25 cellular contexts compared by ENCODE assay signal in genomic region chr20:53927990-53928389, GRCh38.
DNase-seq lines count a peak whose midpoint lies in the region; ATAC-seq, FAIRE-seq and TF ChIP-seq lines count a peak whose summit lies in the region.
"Had no signal": no experiment of that assay in that cellular context is flagged by ENCODE, and none has a peak within 500 bp of the region (broad histone marks: within the 10 kb centered on the region; RNA-seq: fewer than 3 reads in every experiment).

No MANE protein-coding gene starts in this region.

- peaks cover 72 to 99% (median 87%) of the 10 kb centered on the region in 10 experiments for H3K4me1 ChIP-seq in BLaER1 treated with 17β-estradiol and CSF1 and Interleukin-3, amounts not matched to agents 10 nM and 100 nM
- H3K4me1 ChIP-seq in OCI-LY1 (ENCODE audit: insufficient read depth, low read length, severe bottlenecking) (peaks cover 90% of the 10 kb centered on the region), mesenchymal stem cell (ENCODE audit: control insufficient read depth, insufficient read depth, low read depth, low read length) (peaks cover 3% of the 10 kb centered on the region), pancreas (peaks cover 0 to 9% (median 5%) of the 10 kb centered on the region in 3 donors)

- H3K27me3 Mint-ChIP-seq in T-helper 17 cell: no peaks in the 10 kb centered on the region

- peak overlapping the region; percentile 92 to 99 (median 97); a peak in 21 of 22 replicates for H3K27ac ChIP-seq in BLaER1 treated with 17β-estradiol and CSF1 and Interleukin-3, amounts not matched to agents 10 nM and 100 nM
- H3K27ac ChIP-seq in OCI-LY1 (ENCODE audit: low read depth, low read length, poor library complexity, severe bottlenecking) (peak overlapping the region; percentile 99), mesenchymal stem cell (ENCODE audit: low read length, poor library complexity, severe bottlenecking) (no peak overlapping the region), pancreas (no peak overlapping the region)
- H3K27ac ChIP-seq: SK-N-MC had no signal

- H3K4ac ChIP-seq in mesenchymal stem cell (ENCODE audit: low read depth in 1 of 2, low read length in 2 of 2): no peak overlapping the region

- peak overlapping the region in 1 of 2 experiments; percentile 54 for H3K18ac ChIP-seq in mesenchymal stem cell (ENCODE audit: low read depth in 1 of 2, low read length in 2 of 2)

- intact Hi-C loops in pancreas (cut with DNase I): loop anchor here in 1 of 3 donors (10.0 kb wide), 1 partner anchor 353 kb away; no protein-coding TSS in a partner anchor

- H3K27me3 ChIP-seq in BLaER1 treated with 17β-estradiol and CSF1 and Interleukin-3, amounts not matched to agents 10 nM and 100 nM: no peaks in the 10 kb centered on the region
- no peaks in the 10 kb centered on the region for H3K27me3 ChIP-seq in OCI-LY1 (ENCODE audit: insufficient read depth, low read length)
- no peaks in the 10 kb centered on the region for H3K27me3 ChIP-seq in mesenchymal stem cell (ENCODE audit: control insufficient read depth in 1 of 2, insufficient read depth in 1 of 2, low read length in 2 of 2)
- H3K27me3 ChIP-seq in pancreas: no peaks in the 10 kb centered on the region

- no peaks in the 10 kb centered on the region for H3K9me2 ChIP-seq in OCI-LY1 (ENCODE audit: low read depth, low read length)

- no peak for FAIRE-seq in pancreas (lab: Jason Lieb, UNC)
- FAIRE-seq: A204.1, GM12891, GM18507 had no signal

- H2BK12ac ChIP-seq in mesenchymal stem cell (ENCODE audit: low read length in 2 of 2): peak overlapping the region in 1 of 2 experiments; percentile 73

- H4K20me1 ChIP-seq in BLaER1 treated with 17β-estradiol and CSF1 and Interleukin-3, amounts not matched to agents 10 nM and 100 nM: no peaks in the 10 kb centered on the region
- H4K20me1 ChIP-seq in OCI-LY1 (ENCODE audit: insufficient read depth, low read length): no peaks in the 10 kb centered on the region

- H2AK5ac ChIP-seq in mesenchymal stem cell (ENCODE audit: low read length, severe bottlenecking): no peak overlapping the region

- WGBS in mesenchymal stem cell: 84% methylated on average over 6 of the region's 7 CpGs
- 69 to 73% methylated on average over 7 of the region's 7 CpGs for WGBS in pancreas, 2 donors

- H2BK120ac ChIP-seq in mesenchymal stem cell (ENCODE audit: low read depth, low read length): peak overlapping the region; percentile 8

- H4K8ac ChIP-seq in mesenchymal stem cell (ENCODE audit: low read length): no peak overlapping the region

- no peak overlapping the region for H3K4me3 Mint-ChIP-seq in T-helper 17 cell
- H3K4me3 Mint-ChIP-seq: CD4-positive, CD25-positive, alpha-beta regulatory T cell had no signal

- H2AFZ ChIP-seq in OCI-LY1 (ENCODE audit: low read length): no peak overlapping the region
- no peak overlapping the region for H2AFZ ChIP-seq in mesenchymal stem cell (ENCODE audit: low read depth, low read length)

- peaks cover 0 to 4% (median 0%) of the 10 kb centered on the region in 11 experiments; a peak in 1 of 22 replicates for H3K36me3 ChIP-seq in BLaER1 treated with 17β-estradiol and CSF1 and Interleukin-3, amounts not matched to agents 10 nM and 100 nM
- H3K36me3 ChIP-seq in OCI-LY1 (ENCODE audit: insufficient read depth, low read length) (peaks cover 10% of the 10 kb centered on the region; the same call in 1 of the 2 replicates), mesenchymal stem cell (ENCODE audit: control insufficient read depth in 1 of 2, insufficient read depth in 2 of 2, low read depth in 1 of 2, low read length in 2 of 2) (no peaks in the 10 kb centered on the region), pancreas (no peaks in the 10 kb centered on the region)

- H3K36me3 Mint-ChIP-seq in T-helper 17 cell (ENCODE audit: low read depth): no peaks in the 10 kb centered on the region
- H3K36me3 Mint-ChIP-seq: CD4-positive, CD25-positive, alpha-beta regulatory T cell had no signal

- peaks cover 0 to 12% (median 6%) of the 10 kb centered on the region in 11 experiments; a peak in 9 of 22 replicates for H3K9me3 ChIP-seq in BLaER1 treated with 17β-estradiol and CSF1 and Interleukin-3, amounts not matched to agents 10 nM and 100 nM (replicated peaks in 1 of 11)
- H3K9me3 ChIP-seq in OCI-LY1 (ENCODE audit: low read length) (0 out of 2 replicates have a peak, but pooled peaks cover 3% of the 10 kb centered on the region), T-helper 17 cell (ENCODE audit: control insufficient read depth, low read length, poor library complexity, severe bottlenecking) (no peaks in the 10 kb centered on the region), mesenchymal stem cell (ENCODE audit: control insufficient read depth, low read length) (no peaks in the 10 kb centered on the region), pancreas (no peaks in the 10 kb centered on the region)

- H3K79me1 ChIP-seq in mesenchymal stem cell (replicated peaks; ENCODE audit: low read length, poor library complexity, severe bottlenecking): no peaks in the 10 kb centered on the region

- H3K4me2 ChIP-seq in BLaER1 treated with 17β-estradiol and CSF1 and Interleukin-3, amounts not matched to agents 10 nM and 100 nM: peak overlapping the region; percentile 68 to 93 (median 83); a peak in 21 of 22 replicates
- peak overlapping the region; percentile 57; the same call in 1 of the 2 replicates for H3K4me2 ChIP-seq in OCI-LY1 (ENCODE audit: low read length)
- H3K4me2 ChIP-seq in mesenchymal stem cell (ENCODE audit: low read length, poor library complexity, severe bottlenecking): no peak overlapping the region

- no peak overlapping the region for H2BK15ac ChIP-seq in mesenchymal stem cell (ENCODE audit: low read depth, poor library complexity, severe bottlenecking)

- DNase-seq in T-helper 17 cell (no peak), mesenchymal stem cell (no peak), NCI-H1092 (lab: John Stamatoyannopoulos, UW) (no peak), pancreas (no peak)
- DNase-seq: CD4-positive, CD25-positive, alpha-beta regulatory T cell; DMS79; GOT3; KBM-7; MM.1S; NCI-H1048; NCI-H1436 treated with DMSO at 0.1 percent for 48 hours; NCI-H1930; NCI-H2227 treated with DMSO at 0.1 percent for 48 hours; NCI-H510A; SHP77; SW 1271 had no signal

- H3K4me3 ChIP-seq in BLaER1 treated with 17β-estradiol and CSF1 and Interleukin-3, amounts not matched to agents 10 nM and 100 nM: no peak overlapping the region
- H3K4me3 ChIP-seq in OCI-LY1 (ENCODE audit: low read depth, low read length, poor library complexity, severe bottlenecking) (no peak overlapping the region), mesenchymal stem cell (ENCODE audit: insufficient read depth in 1 of 2, low read depth in 1 of 2, low read length in 2 of 2) (no peak overlapping the region), pancreas (no peak overlapping the region)
- H3K4me3 ChIP-seq: SK-N-MC had no signal

- H2BK5ac ChIP-seq in mesenchymal stem cell (ENCODE audit: low read depth, low read length, poor library complexity, severe bottlenecking): no peak overlapping the region

- ATAC-seq in T-helper 17 cell (no peak), pancreas (no peak), GM18502 (IDR thresholded peaks at IDR 0.05; ENCODE audit: poor library complexity, unreplicated experiment) (no peak), HG03045 (IDR thresholded peaks at IDR 0.05; ENCODE audit: unreplicated experiment) (no peak)
- ATAC-seq: HCT116 had no signal

- H3F3A ChIP-seq in OCI-LY1 (ENCODE audit: insufficient read depth, low read length): peaks cover 31% of the 10 kb centered on the region

- peak overlapping the region; percentile 29 for H3K27ac Mint-ChIP-seq in T-helper 17 cell
- H3K27ac Mint-ChIP-seq: CD4-positive, CD25-positive, alpha-beta regulatory T cell had no signal

- H3K23ac ChIP-seq in mesenchymal stem cell (ENCODE audit: low read length in 2 of 2): no peak overlapping the region

- H3K9ac ChIP-seq in BLaER1 treated with 17β-estradiol and CSF1 and Interleukin-3, amounts not matched to agents 10 nM and 100 nM: peak overlapping the region in 5 of 11 experiments; percentile 84 to 87 (median 86); a peak in 7 of 22 replicates
- H3K9ac ChIP-seq in OCI-LY1 (ENCODE audit: low read length): peak overlapping the region; percentile 63
- H3K9ac ChIP-seq in mesenchymal stem cell (ENCODE audit: low read length): no peak overlapping the region

- H3K14ac ChIP-seq in mesenchymal stem cell (ENCODE audit: low read length in 2 of 2): no peak overlapping the region

- H3K4me1 Mint-ChIP-seq in T-helper 17 cell: peaks cover 16% of the 10 kb centered on the region

- H3K79me2 ChIP-seq in OCI-LY1 (ENCODE audit: insufficient read depth, low read length): no peaks in the 10 kb centered on the region

- TF ChIP-seq CTCF in OCI-LY1 (IDR thresholded peaks at IDR 0.05; ENCODE audit: low read length) (no peak), pancreas (IDR thresholded peaks at IDR 0.05) (no peak)

- no peak overlapping the region for H4K91ac ChIP-seq in mesenchymal stem cell (ENCODE audit: low read length)

Comparison
In these comparisons a context has a peak if more than half of its experiments do, and no peak if none do; other contexts are left out.
1. H3K27ac ChIP-seq: peak in BLaER1 treated with 17β-estradiol and CSF1 and Interleukin-3, amounts not matched to agents 10 nM and 100 nM (11 of 11) and OCI-LY1 (single experiment); none in mesenchymal stem cell (single experiment) and pancreas (0 of 4).